Comparison of ENCODE assay signal across 7 cellular contexts in genomic region chr2:205699554-205700289, GRCh38. TPM values are rescaled to one million over a fixed set of nuclear protein-coding genes. Genes with fewer than 3 reads are reported as not detected.
DNase-seq lines count a peak whose midpoint lies in the region; TF ChIP-seq lines count a peak whose summit lies in the region.

No MANE protein-coding gene starts in this region.

- DNase-seq in SKM-1 treated with dmso at 0.1 percent for 144 hours (lab: John Stamatoyannopoulos, UW; ENCODE audit: unreplicated experiment): peak; percentile 63
- DNase-seq in fibroblast of villous mesenchyme (ENCODE audit: low read depth): peak; percentile 59
- no peak for DNase-seq in hepatic stellate cell (ENCODE audit: low spot score)
- no peak for DNase-seq in NCI-H1417 treated with DMSO at 0.1 percent for 48 hours (lab: John Stamatoyannopoulos, UW)
- DNase-seq in posterior vena cava (ENCODE audit: low spot score): no peak

- H3K9me3 ChIP-seq in HUES48 (ENCODE audit: control insufficient read depth, insufficient read depth, low read length) (no peaks in the 10 kb centered on the region), stomach smooth muscle (ENCODE audit: control insufficient read depth in 2 of 2, low read length in 2 of 2) (no peaks in the 10 kb centered on the region)

- H3K27me3 ChIP-seq in HUES48 (ENCODE audit: control insufficient read depth, insufficient read depth, low read length) (no peaks in the 10 kb centered on the region), stomach smooth muscle (ENCODE audit: control insufficient read depth in 1 of 2, insufficient read depth in 2 of 2, low read length in 2 of 2) (no peaks in the 10 kb centered on the region)

- H3K4me3 ChIP-seq in HUES48 (ENCODE audit: low read depth, low read length) (no peak overlapping the region), fibroblast of villous mesenchyme (ENCODE audit: low read depth, low read length) (no peak overlapping the region), stomach smooth muscle (ENCODE audit: low read length in 2 of 2) (peak overlapping the region in 1 of 2 donors; percentile 44)

- intact Hi-C loops in posterior vena cava (cut with DNase I): no loop called here

- H3K36me3 ChIP-seq in HUES48 (ENCODE audit: control insufficient read depth, insufficient read depth, low read length): peaks cover 4% of the 10 kb centered on the region; the same call in 1 of the 2 replicates
- peaks cover 34 to 50% of the 10 kb centered on the region in 2 donors for H3K36me3 ChIP-seq in stomach smooth muscle (ENCODE audit: control insufficient read depth in 2 of 2, insufficient read depth in 2 of 2, low read length in 2 of 2)

- peak overlapping the region; percentile 89 for H3K27ac ChIP-seq in HUES48 (ENCODE audit: low read depth, low read length)
- H3K27ac ChIP-seq in stomach smooth muscle (ENCODE audit: low read length): peak overlapping the region; percentile 80

- H3K9ac ChIP-seq in HUES48 (ENCODE audit: low read depth, low read length) (no peak overlapping the region), stomach smooth muscle (ENCODE audit: low read length in 2 of 2) (peak overlapping the region in 1 of 2 donors; percentile 26)

- no peak for TF ChIP-seq CTCF in fibroblast of villous mesenchyme (IDR thresholded peaks at IDR 0.05; ENCODE audit: insufficient read depth, low read depth, low read length)

- H3K4me1 ChIP-seq in HUES48 (ENCODE audit: control insufficient read depth, insufficient read depth, low read length) (peaks cover 72% of the 10 kb centered on the region), stomach smooth muscle (ENCODE audit: control insufficient read depth, insufficient read depth, low read length) (peaks cover 92% of the 10 kb centered on the region)

RNA-seq across cellular contexts. Expression of gene NRP2, which starts 17.4 kb away (rescaled TPM):
- total RNA-seq in fibroblast of villous mesenchyme (117 and 120 TPM in 2 replicates), posterior vena cava (10 to 100 TPM; 80.8 to 93.5 TPM)

Comparison
In these comparisons a context has a peak if more than half of its experiments do, and no peak if none do; other contexts are left out.
1. DNase-seq: peak in SKM-1 treated with dmso at 0.1 percent for 144 hours (single experiment) and fibroblast of villous mesenchyme (single experiment); none in hepatic stellate cell (single experiment), NCI-H1417 treated with DMSO at 0.1 percent for 48 hours (single experiment) and posterior vena cava (single experiment).